ENCODE assay signal across 15 cellular contexts in genomic region chr17:83194189-83194565, GRCh38.
DNase-seq lines count a peak whose midpoint lies in the region; ATAC-seq, FAIRE-seq and TF ChIP-seq lines count a peak whose summit lies in the region.
"Had no signal": no experiment of that assay in that cellular context is flagged by ENCODE, and none has a peak within 500 bp of the region (broad histone marks: within the 10 kb centered on the region; RNA-seq: fewer than 3 reads in every experiment).

No MANE protein-coding gene starts in this region.

- H3K9me3 Mint-ChIP-seq in activated CD4-positive, alpha-beta T cell treated with anti-CD3 and anti-CD28 coated beads, Interleukin-2, amount 10 ng/mL, durations not matched to agents 7 days and 5 days = no peaks in the 10 kb centered on the region
- H3K9me3 Mint-ChIP-seq in activated naive CD8-positive, alpha-beta T cell treated with anti-CD3 and anti-CD28 coated beads, Interleukin-2, amount 50 U/mL, for 24 hours = no peaks in the 10 kb centered on the region

- H3K27ac Mint-ChIP-seq in activated CD4-positive, alpha-beta T cell treated with anti-CD3 and anti-CD28 coated beads, Interleukin-2, amount 10 ng/mL, durations not matched to agents 7 days and 5 days = peak overlapping the region; percentile 31
- H3K27ac Mint-ChIP-seq in activated naive CD8-positive, alpha-beta T cell treated with anti-CD3 and anti-CD28 coated beads, Interleukin-2, amount 50 U/mL, for 24 hours = no peak overlapping the region

- peak; percentile 4 for ATAC-seq in activated naive CD8-positive, alpha-beta T cell treated with anti-CD3 and anti-CD28 coated beads, Interleukin-2, amount 50 U/mL, for 24 hours
- no peak for ATAC-seq in HG03196 (IDR thresholded peaks at IDR 0.05; ENCODE audit: unreplicated experiment)

- H3K27me3 ChIP-seq in sigmoid colon = no peaks in the 10 kb centered on the region

- peak; percentile 7 for DNase-seq in activated CD4-positive, alpha-beta T cell treated with anti-CD3 and anti-CD28 coated beads, Interleukin-2, amount 10 ng/mL, durations not matched to agents 7 days and 5 days
- DNase-seq in activated CD4-positive, alpha-beta T cell treated with anti-CD3 and anti-CD28 coated beads for 48 hours = no peak
- peak; percentile 39 for DNase-seq in D341Med (ENCODE audit: low spot score)
- DNase-seq in activated naive CD8-positive, alpha-beta T cell treated with anti-CD3 and anti-CD28 coated beads, Interleukin-2, amount 50 U/mL, for 24 hours = peak; percentile 7
- peak; percentile 64 for DNase-seq in sigmoid colon
- DNase-seq in NCI-H146 treated with DMSO at 0.1 percent for 48 hours (lab: John Stamatoyannopoulos, UW; ENCODE audit: unreplicated experiment) = no peak
- DNase-seq in GM12891 (ENCODE audit: insufficient read length, low spot score) = no peak
- DNase-seq: DMS 273 treated with DMSO at 0.1 percent for 48 hours; effector memory CD4-positive, alpha-beta T cell; NCI-H2029; NCI-H774; trophoblast cell had no signal

- no peaks in the 10 kb centered on the region for H3K36me3 Mint-ChIP-seq in activated CD4-positive, alpha-beta T cell treated with anti-CD3 and anti-CD28 coated beads, Interleukin-2, amount 10 ng/mL, durations not matched to agents 7 days and 5 days (ENCODE audit: low read depth)
- H3K36me3 Mint-ChIP-seq in activated naive CD8-positive, alpha-beta T cell treated with anti-CD3 and anti-CD28 coated beads, Interleukin-2, amount 50 U/mL, for 24 hours (ENCODE audit: low read depth) = no peaks in the 10 kb centered on the region

- intact Hi-C loops in sigmoid colon (cut with DNase I) = no loop called here

- H3K36me3 ChIP-seq in sigmoid colon = no peaks in the 10 kb centered on the region

- POLR2A ChIA-PET in activated CD4-positive, alpha-beta T cell treated with anti-CD3 and anti-CD28 coated beads, Interleukin-2, amount 10 ng/mL, durations not matched to agents 7 days and 5 days (lab: Charles Lee) = no interaction called here

- H3K4me1 Mint-ChIP-seq in activated CD4-positive, alpha-beta T cell treated with anti-CD3 and anti-CD28 coated beads, Interleukin-2, amount 10 ng/mL, durations not matched to agents 7 days and 5 days = peaks cover 26% of the 10 kb centered on the region
- peaks cover 41% of the 10 kb centered on the region for H3K4me1 Mint-ChIP-seq in activated naive CD8-positive, alpha-beta T cell treated with anti-CD3 and anti-CD28 coated beads, Interleukin-2, amount 50 U/mL, for 24 hours

- H3K4me1 ChIP-seq in sigmoid colon = peaks cover 0 to 18% (median 5%) of the 10 kb centered on the region in 4 donors

- CTCF ChIA-PET in activated CD4-positive, alpha-beta T cell treated with anti-CD3 and anti-CD28 coated beads, Interleukin-2, amount 10 ng/mL, durations not matched to agents 7 days and 5 days (lab: Charles Lee) = interaction anchor here (1.1 kb wide), 1 partner anchor 13 kb away, joined by 3 read pairs; no protein-coding TSS in a partner anchor

- FAIRE-seq in GM12891 (lab: Jason Lieb, UNC) = no peak
- FAIRE-seq: frontal cortex, keratinocyte had no signal

- no peak for TF ChIP-seq EP300 in sigmoid colon (IDR thresholded peaks at IDR 0.05)

- peak overlapping the region in 2 of 4 donors; percentile 4 to 69 for H3K27ac ChIP-seq in sigmoid colon

- TF ChIP-seq POLR2A in sigmoid colon (IDR thresholded peaks at IDR 0.05) = no peak
- TF ChIP-seq POLR2A in GM12891 (IDR thresholded peaks at IDR 0.05; ENCODE audit: low read depth, low read length) = no peak

- H3K27me3 Mint-ChIP-seq in activated CD4-positive, alpha-beta T cell treated with anti-CD3 and anti-CD28 coated beads, Interleukin-2, amount 10 ng/mL, durations not matched to agents 7 days and 5 days = no peaks in the 10 kb centered on the region
- peaks cover 3% of the 10 kb centered on the region for H3K27me3 Mint-ChIP-seq in activated naive CD8-positive, alpha-beta T cell treated with anti-CD3 and anti-CD28 coated beads, Interleukin-2, amount 50 U/mL, for 24 hours

- WGBS in sigmoid colon, 2 donors = 60 to 71% methylated on average over 6 of the region's 6 CpGs

- H3K9me3 ChIP-seq in sigmoid colon = no peaks in the 10 kb centered on the region

- H3K4me3 Mint-ChIP-seq in activated CD4-positive, alpha-beta T cell treated with anti-CD3 and anti-CD28 coated beads, Interleukin-2, amount 10 ng/mL, durations not matched to agents 7 days and 5 days = no peak overlapping the region
- no peak overlapping the region for H3K4me3 Mint-ChIP-seq in activated naive CD8-positive, alpha-beta T cell treated with anti-CD3 and anti-CD28 coated beads, Interleukin-2, amount 50 U/mL, for 24 hours

- no peak for TF ChIP-seq CTCF in sigmoid colon (IDR thresholded peaks at IDR 0.05)

- H3K4me3 ChIP-seq in sigmoid colon = no peak overlapping the region

TF ChIP-seq in GM12891, 5 proteins besides CTCF, POLR2A, EP300 and RAD21:
- TF ChIP-seq POLR2AphosphoS5 (IDR thresholded peaks at IDR 0.05; ENCODE audit: low read depth, low read length) = no peak
- no peak for TF ChIP-seq POU2F2 (IDR thresholded peaks at IDR 0.05; ENCODE audit: low read depth, low read length)
- no peak for TF ChIP-seq PAX5 (IDR thresholded peaks at IDR 0.05; ENCODE audit: insufficient read depth, low read length, severe bottlenecking)
- TF ChIP-seq TAF1 (IDR thresholded peaks at IDR 0.05; ENCODE audit: low read depth, low read length) = no peak
- TF ChIP-seq SPI1 (IDR thresholded peaks at IDR 0.05; ENCODE audit: low read depth, low read length) = no peak

Comparison
In these comparisons a context has a peak if more than half of its experiments do, and no peak if none do; other contexts are left out.
1. DNase-seq: peak in activated CD4-positive, alpha-beta T cell treated with anti-CD3 and anti-CD28 coated beads, Interleukin-2, amount 10 ng/mL, durations not matched to agents 7 days and 5 days (single experiment), D341Med (single experiment), activated naive CD8-positive, alpha-beta T cell treated with anti-CD3 and anti-CD28 coated beads, Interleukin-2, amount 50 U/mL, for 24 hours (single experiment) and sigmoid colon (single experiment); none in activated CD4-positive, alpha-beta T cell treated with anti-CD3 and anti-CD28 coated beads for 48 hours (single experiment), NCI-H146 treated with DMSO at 0.1 percent for 48 hours (single experiment) and GM12891 (single experiment).